In genomic region chr11:130241697-130242096, GRCh38 we compare ENCODE assay signal across 18 cellular contexts.
A peak's percentile ranks its signal among the peaks of the same experiment; 100 is the strongest.
DNase-seq lines count a peak whose midpoint lies in the region; ATAC-seq, FAIRE-seq and TF ChIP-seq lines count a peak whose summit lies in the region.
"Had no signal": no experiment of that assay in that cellular context is flagged by ENCODE, and none has a peak within 500 bp of the region (broad histone marks: within the 10 kb centered on the region; RNA-seq: fewer than 3 reads in every experiment).

No MANE protein-coding gene starts in this region.

- CTCF ChIA-PET in OCI-LY7 (lab: Charles Lee; ENCODE audit: unreplicated experiment): no interaction called here

- ATAC-seq in GM18505 (IDR thresholded peaks at IDR 0.05; ENCODE audit: unreplicated experiment) (no peak), GM18858 (IDR thresholded peaks at IDR 0.05; ENCODE audit: unreplicated experiment) (no peak)
- ATAC-seq: HCT116 had no signal

- TF ChIP-seq EP300 in sigmoid colon (IDR thresholded peaks at IDR 0.05): no peak

- H3K4me2 ChIP-seq in OCI-LY7 (ENCODE audit: low read length): no peak overlapping the region

- no peaks in the 10 kb centered on the region for H3K9me3 ChIP-seq in OCI-LY7 (ENCODE audit: low read length)
- no peaks in the 10 kb centered on the region for H3K9me3 ChIP-seq in sigmoid colon
- H3K9me3 ChIP-seq: SJSA1 had no signal

- H3K9me2 ChIP-seq in OCI-LY7 (ENCODE audit: insufficient read depth, low read length): no peaks in the 10 kb centered on the region

- H2AFZ ChIP-seq in OCI-LY7 (ENCODE audit: low read length): no peak overlapping the region

- intact Hi-C loops in OCI-LY7 (cut with micrococcal nuclease; ENCODE audit: unreplicated experiment): no loop called here
- intact Hi-C loops in sigmoid colon (cut with DNase I): no loop called here

- TF ChIP-seq CTCF in 22Rv1 (IDR thresholded peaks at IDR 0.05) (peak; percentile 36; the same call in 1 of the 2 replicates), OCI-LY7 (conservative IDR thresholded peaks at IDR 0.05; ENCODE audit: low read length) (peak; percentile 47; the same call in 1 of the 2 replicates), fibroblast of mammary gland (conservative IDR thresholded peaks at IDR 0.05; ENCODE audit: control insufficient read depth, insufficient read depth, low read depth, low read length) (peak; percentile 2), sigmoid colon (IDR thresholded peaks at IDR 0.05) (no peak)

- no peaks in the 10 kb centered on the region; the same call in 1 of the 2 replicates for H4K20me1 ChIP-seq in OCI-LY7 (ENCODE audit: insufficient read depth, low read length)

- H3K36me3 ChIP-seq in OCI-LY7 (ENCODE audit: insufficient read depth, low read length): peaks cover 45% of the 10 kb centered on the region
- peaks cover 0 to 29% (median 6%) of the 10 kb centered on the region in 4 donors for H3K36me3 ChIP-seq in sigmoid colon
- H3K36me3 ChIP-seq: SJSA1 had no signal

- BruUV-seq in OCI-LY7 (replicated peaks; lab: Mats Ljungman, UMichigan): no TSS peak

- no peaks in the 10 kb centered on the region for H3K27me3 ChIP-seq in sigmoid colon
- H3K27me3 ChIP-seq: SJSA1 had no signal

- DNase-seq in GM12892 (ENCODE audit: insufficient read length) (no peak), OCI-LY7 (ENCODE audit: low spot score) (no peak), fibroblast of mammary gland (ENCODE audit: low read depth) (no peak), sigmoid colon (no peak)
- DNase-seq: AML-193; CD4-positive, CD25-positive, alpha-beta regulatory T cell; EL; NCI-H146; NCI-H2081; NCI-H510A; NCI-H774 had no signal

- H3K79me2 ChIP-seq in OCI-LY7 (ENCODE audit: insufficient read depth, low read depth, low read length): peaks cover 8% of the 10 kb centered on the region; the same call in 1 of the 2 replicates

- H3K27ac ChIP-seq in 22Rv1 (no peak overlapping the region), OCI-LY7 (ENCODE audit: low read depth, low read length, poor library complexity, severe bottlenecking) (no peak overlapping the region), sigmoid colon (no peak overlapping the region)
- H3K27ac ChIP-seq: HL-60, SJSA1 had no signal

- FAIRE-seq in GM12892 (lab: Jason Lieb, UNC): peak; percentile 65
- FAIRE-seq: HTR-8/SVneo had no signal

- POLR2A ChIA-PET in OCI-LY7 (lab: Charles Lee): no interaction called here

- H3K4me3 ChIP-seq in OCI-LY7 (ENCODE audit: low read depth, low read length, poor library complexity, severe bottlenecking): no peak overlapping the region
- no peak overlapping the region for H3K4me3 ChIP-seq in fibroblast of mammary gland (ENCODE audit: control insufficient read depth, low read depth, low read length)
- no peak overlapping the region for H3K4me3 ChIP-seq in sigmoid colon
- H3K4me3 ChIP-seq: SJSA1 had no signal

- WGBS in sigmoid colon, 2 donors: 90 to 95% methylated on average over 2 of the region's 2 CpGs

- H3K4me1 ChIP-seq in OCI-LY7 (ENCODE audit: insufficient read depth, low read length, poor library complexity, severe bottlenecking): no peaks in the 10 kb centered on the region
- H3K4me1 ChIP-seq in sigmoid colon: peaks cover 0 to 19% (median 10%) of the 10 kb centered on the region in 4 donors
- H3K4me1 ChIP-seq: SJSA1 had no signal

- TF ChIP-seq POLR2A in GM12892 (IDR thresholded peaks at IDR 0.05; ENCODE audit: low read depth, low read length) (no peak), GM18505 (IDR thresholded peaks at IDR 0.05; ENCODE audit: borderline replicate concordance, extremely low read depth, insufficient read depth, insufficient read length) (no peak), sigmoid colon (IDR thresholded peaks at IDR 0.05) (no peak)

Comparison
In these comparisons a context has a peak if more than half of its experiments do, and no peak if none do; other contexts are left out.
1. CTCF ChIP-seq: peak in 22Rv1 (single experiment), OCI-LY7 (single experiment) and fibroblast of mammary gland (single experiment); none in sigmoid colon (0 of 4).